In genomic region chr15:76932090-76932966, GRCh38 we compare ENCODE assay signal across 1 cellular context.
TF ChIP-seq lines count a peak whose summit lies in the region.

No MANE protein-coding gene starts in this region.

TF ChIP-seq in H1, 55 proteins besides CTCF, POLR2A, EP300 and RAD21 (continued from another document):
- no peak for TF ChIP-seq NANOG (IDR thresholded peaks at IDR 0.05; ENCODE audit: insufficient read depth, low read depth, low read length, poor library complexity, severe bottlenecking)
- TF ChIP-seq PHF8 (conservative IDR thresholded peaks at IDR 0.05; ENCODE audit: low read depth, low read length), result no peak
- no peak for TF ChIP-seq SUZ12 (IDR thresholded peaks at IDR 0.05; ENCODE audit: low read length)
- no peak for TF ChIP-seq USF2 (IDR thresholded peaks at IDR 0.05; ENCODE audit: low read length)
- no peak; the same call in 1 of the 2 replicates for TF ChIP-seq RBBP5 (IDR thresholded peaks at IDR 0.05; ENCODE audit: borderline replicate concordance, low read depth, low read length)
- TF ChIP-seq TCF12 (IDR thresholded peaks at IDR 0.05; ENCODE audit: low read depth, low read length), result no peak
- TF ChIP-seq TAF7 (optimal IDR thresholded peaks at IDR 0.05; ENCODE audit: borderline replicate concordance, low read depth, low read length), result no peak
- TF ChIP-seq CTBP2 (IDR thresholded peaks at IDR 0.05; ENCODE audit: borderline replicate concordance, insufficient read depth, insufficient read length, low read length), result no peak
